Comparison of ENCODE assay signal across 9 cellular contexts in genomic region chr1:10170362-10170665, GRCh38. TPM values are rescaled to one million over a fixed set of nuclear protein-coding genes. Genes with fewer than 3 reads are reported as not detected.
DNase-seq lines count a peak whose midpoint lies in the region; ATAC-seq and TF ChIP-seq lines count a peak whose summit lies in the region.
"Had no signal": no experiment of that assay in that cellular context is flagged by ENCODE, and none has a peak within 500 bp of the region (broad histone marks: within the 10 kb centered on the region; RNA-seq: fewer than 3 reads in every experiment).

No MANE protein-coding gene starts in this region.

- H3K9ac ChIP-seq in smooth muscle cell (ENCODE audit: low read depth): peak overlapping the region; percentile 41

- peak; percentile 9 for DNase-seq in activated naive CD4-positive, alpha-beta T cell treated with Interleukin-2 at 50 U/mL for 16 hours
- DNase-seq in activated naive CD4-positive, alpha-beta T cell treated with anti-CD3 and anti-CD28 coated beads, Interleukin-2, amount 50 U/mL, for 16 hours: no peak
- peak; percentile 18 for DNase-seq in activated T-helper 2 cell treated with anti-CD3 and anti-CD28 coated beads, Interferon-gamma antibody, Interleukin-2, Interleukin-4, amounts not matched to agents 10 μg/mL and 5 μg/mL and 100 μg/mL, durations not matched to agents 14 hours and 24 hours and 36 hours (ENCODE audit: low spot score)
- DNase-seq in smooth muscle cell (lab: John Stamatoyannopoulos, UW; ENCODE audit: unreplicated experiment) (no peak), C1 segment of cervical spinal cord (lab: John Stamatoyannopoulos, UW) (no peak), KBM-7 (no peak), lower leg skin (ENCODE audit: low spot score in 2 of 2) (no peak)
- DNase-seq: brain microvascular endothelial cell had no signal

- peak overlapping the region; percentile 87 for H3K27ac Mint-ChIP-seq in activated T-helper 2 cell treated with anti-CD3 and anti-CD28 coated beads, Interferon-gamma antibody, Interleukin-2, Interleukin-4, amounts not matched to agents 10 μg/mL and 5 μg/mL and 100 μg/mL, durations not matched to agents 14 hours and 24 hours and 36 hours

- no peaks in the 10 kb centered on the region for H3K9me3 ChIP-seq in smooth muscle cell (replicated peaks; ENCODE audit: low read depth)

- H3K4me3 ChIP-seq in smooth muscle cell (no peak overlapping the region), lower leg skin (ENCODE audit: low read depth, poor library complexity, severe bottlenecking) (no peak overlapping the region)

- H3K4me1 ChIP-seq in smooth muscle cell (ENCODE audit: low read depth): peaks cover 4% of the 10 kb centered on the region

- H3F3A ChIP-seq in smooth muscle cell (ENCODE audit: low read depth): peaks cover 5% of the 10 kb centered on the region

- no peaks in the 10 kb centered on the region for H3K27me3 Mint-ChIP-seq in activated T-helper 2 cell treated with anti-CD3 and anti-CD28 coated beads, Interferon-gamma antibody, Interleukin-2, Interleukin-4, amounts not matched to agents 10 μg/mL and 5 μg/mL and 100 μg/mL, durations not matched to agents 14 hours and 24 hours and 36 hours (ENCODE audit: low read depth)

- in situ Hi-C loops in KBM-7 (cut with MboI; ENCODE audit: low pct_unique_long_range_greater_than_20kb, low sequenced_read_pairs): no loop called here

- peak overlapping the region; percentile 9 for H3K4me2 ChIP-seq in smooth muscle cell

- 34% methylated on average over 2 of the region's 2 CpGs for WGBS in smooth muscle cell (ENCODE audit: low lambda C conversion rate)
- WGBS in lower leg skin, 2 donors: 67 to 82% methylated on average over 2 of the region's 2 CpGs

- H4K20me1 ChIP-seq in smooth muscle cell (ENCODE audit: low read depth): no peaks in the 10 kb centered on the region

- peaks cover 5% of the 10 kb centered on the region for H3K36me3 ChIP-seq in smooth muscle cell (ENCODE audit: low read depth)

- H3K4me3 Mint-ChIP-seq in activated T-helper 2 cell treated with anti-CD3 and anti-CD28 coated beads, Interferon-gamma antibody, Interleukin-2, Interleukin-4, amounts not matched to agents 10 μg/mL and 5 μg/mL and 100 μg/mL, durations not matched to agents 14 hours and 24 hours and 36 hours (ENCODE audit: low read depth): peak overlapping the region; percentile 63

- no peak for TF ChIP-seq POLR2A in lower leg skin (IDR thresholded peaks at IDR 0.05)

- no peak overlapping the region for H2AFZ ChIP-seq in smooth muscle cell (ENCODE audit: low read depth)

- no peaks in the 10 kb centered on the region for H3K9me3 Mint-ChIP-seq in activated T-helper 2 cell treated with anti-CD3 and anti-CD28 coated beads, Interferon-gamma antibody, Interleukin-2, Interleukin-4, amounts not matched to agents 10 μg/mL and 5 μg/mL and 100 μg/mL, durations not matched to agents 14 hours and 24 hours and 36 hours

- peak; percentile 53 for ATAC-seq in HG03354 (IDR thresholded peaks at IDR 0.05; ENCODE audit: poor library complexity, severe bottlenecking, unreplicated experiment)

- peaks cover 65% of the 10 kb centered on the region for H3K36me3 Mint-ChIP-seq in activated T-helper 2 cell treated with anti-CD3 and anti-CD28 coated beads, Interferon-gamma antibody, Interleukin-2, Interleukin-4, amounts not matched to agents 10 μg/mL and 5 μg/mL and 100 μg/mL, durations not matched to agents 14 hours and 24 hours and 36 hours (ENCODE audit: low read depth)

- intact Hi-C loops in activated T-helper 2 cell treated with anti-CD3 and anti-CD28 coated beads, Interferon-gamma antibody, Interleukin-2, Interleukin-4, amounts not matched to agents 10 μg/mL and 5 μg/mL and 100 μg/mL, durations not matched to agents 14 hours and 24 hours and 36 hours (cut with micrococcal nuclease): loop anchor here (1.0 to 2.0 kb wide), 3 partner anchors 12 to 113 kb away; no protein-coding TSS in a partner anchor
- intact Hi-C loops in lower leg skin (cut with DNase I; ENCODE audit: low total_unique reads): no loop called here

- no peaks in the 10 kb centered on the region for H3K79me2 ChIP-seq in smooth muscle cell (ENCODE audit: low read depth)

- TF ChIP-seq CTCF in smooth muscle cell (IDR thresholded peaks at IDR 0.05; ENCODE audit: borderline replicate concordance, insufficient read depth, poor library complexity, severe bottlenecking): no peak
- no peak for TF ChIP-seq CTCF in lower leg skin (IDR thresholded peaks at IDR 0.05)

- peaks cover 53% of the 10 kb centered on the region for H3K4me1 Mint-ChIP-seq in activated T-helper 2 cell treated with anti-CD3 and anti-CD28 coated beads, Interferon-gamma antibody, Interleukin-2, Interleukin-4, amounts not matched to agents 10 μg/mL and 5 μg/mL and 100 μg/mL, durations not matched to agents 14 hours and 24 hours and 36 hours (ENCODE audit: low read depth)

- peak overlapping the region; percentile 88 for H3K27ac ChIP-seq in smooth muscle cell (ENCODE audit: low read depth)
- H3K27ac ChIP-seq: brain microvascular endothelial cell had no signal

- H3K27me3 ChIP-seq in smooth muscle cell (ENCODE audit: low read depth): no peaks in the 10 kb centered on the region
- H3K27me3 ChIP-seq: brain microvascular endothelial cell had no signal

RNA-seq across cellular contexts. Expression of gene KIF1B, which starts 40.1 kb away (rescaled TPM):
- total RNA-seq in activated T-helper 2 cell treated with anti-CD3 and anti-CD28 coated beads, Interferon-gamma antibody, Interleukin-2, Interleukin-4, amounts not matched to agents 10 μg/mL and 5 μg/mL and 100 μg/mL, durations not matched to agents 14 hours and 24 hours and 36 hours: 21.9 and 23.8 TPM in 2 replicates
- total RNA-seq in smooth muscle cell (29.6 and 34.3 TPM in 2 replicates), lower leg skin (10 to 100 TPM; 44.1 to 53.1 (median 46.0) TPM)
- 9.1 and 15.1 TPM in 2 replicates for polyA plus RNA-seq in smooth muscle cell

Comparison
In these comparisons a context has a peak if more than half of its experiments do, and no peak if none do; other contexts are left out.
1. DNase-seq: peak in activated naive CD4-positive, alpha-beta T cell treated with Interleukin-2 at 50 U/mL for 16 hours (single experiment) and activated T-helper 2 cell treated with anti-CD3 and anti-CD28 coated beads, Interferon-gamma antibody, Interleukin-2, Interleukin-4, amounts not matched to agents 10 μg/mL and 5 μg/mL and 100 μg/mL, durations not matched to agents 14 hours and 24 hours and 36 hours (single experiment); none in activated naive CD4-positive, alpha-beta T cell treated with anti-CD3 and anti-CD28 coated beads, Interleukin-2, amount 50 U/mL, for 16 hours (single experiment), smooth muscle cell (single experiment), C1 segment of cervical spinal cord (0 of 14), KBM-7 (single experiment) and lower leg skin (0 of 2).